ENCODE assay signal across 22 cellular contexts in the genomic region with DNA sequence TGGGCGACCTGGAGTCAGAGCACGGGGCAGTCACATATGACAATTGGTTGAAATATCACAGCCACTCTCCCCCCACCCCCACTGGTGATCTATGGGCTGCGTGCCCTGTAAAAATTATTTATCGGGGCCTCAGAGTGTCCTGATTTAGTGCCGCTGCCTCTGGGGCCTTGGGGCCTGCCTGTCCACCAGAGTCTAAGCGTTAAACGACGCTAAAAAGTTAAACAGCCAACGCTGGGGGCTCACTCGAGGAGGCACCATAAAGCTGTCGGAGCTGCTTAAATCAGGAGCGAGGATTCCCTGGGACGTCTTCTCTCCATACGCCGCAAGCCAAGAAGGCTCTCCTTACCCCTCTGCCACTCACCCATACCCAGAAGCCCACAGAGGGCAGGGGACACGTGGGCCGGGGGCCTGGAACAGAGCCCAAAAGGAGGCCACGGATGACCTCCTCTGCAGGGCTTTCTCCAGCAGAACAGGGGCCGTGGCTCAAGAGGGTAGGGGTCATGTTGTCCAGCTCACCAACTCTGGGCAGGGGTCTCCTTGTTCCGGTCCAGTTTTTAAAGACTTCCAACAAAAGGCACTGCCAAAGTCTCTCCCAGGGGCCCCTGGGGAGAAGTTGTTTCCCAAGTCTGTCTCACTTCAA.
"Had no signal": no experiment of that assay in that cellular context is flagged by ENCODE, and none has a peak within 500 bp of the region (broad histone marks: within the 10 kb centered on the region; RNA-seq: fewer than 3 reads in every experiment).

No MANE protein-coding gene starts in this region.

- ATAC-seq: left lung, mucosa of descending colon, psoas muscle had no signal

- H3K4me3 ChIP-seq: heart right ventricle, left lung, lower lobe of right lung, mucosa of descending colon, psoas muscle, upper lobe of right lung had no signal

- H3K9ac ChIP-seq: parathyroid adenoma had no signal

- H3K9me3 ChIP-seq: heart right ventricle, left lung, lower lobe of right lung, mucosa of descending colon, psoas muscle, upper lobe of right lung had no signal

- H3K36me3 ChIP-seq: brain microvascular endothelial cell, heart right ventricle, left lung, lower lobe of right lung, upper lobe of right lung had no signal

- DNase-seq: activated CD4-positive, alpha-beta T cell treated with anti-CD3 and anti-CD28 coated beads for 4 hours; activated CD4-positive, alpha-beta T cell treated with anti-CD3 and anti-CD28 coated beads, Interleukin-2, amount 50 U/mL, for 4 hours; activated CD8-positive, alpha-beta memory T cell treated with anti-CD3 and anti-CD28 coated beads for 24 hours; activated effector memory CD4-positive, alpha-beta T cell treated with anti-CD3 and anti-CD28 coated beads, Interleukin-2, amount 50 U/mL, for 16 hours; activated naive CD4-positive, alpha-beta T cell treated with anti-CD3 and anti-CD28 coated beads for 36 hours; activated naive CD8-positive, alpha-beta T cell treated with anti-CD3 and anti-CD28 coated beads for 36 hours; brain microvascular endothelial cell; cortex of kidney; foreskin melanocyte; heart right ventricle; kidney glomerular epithelial cell; left lung; mesendoderm; mucosa of descending colon; occipital lobe; psoas muscle; stimulated activated CD4-positive, alpha-beta T cell treated with anti-CD3 and anti-CD28 coated beads, Interleukin-2, amount 100 ng/mL, for 48 hours; stimulated activated naive CD4-positive, alpha-beta T cell treated with Interleukin-2 at 50 U/mL for 16 hours; T-helper 1 cell had no signal

- H3K4me1 ChIP-seq: left lung, lower lobe of right lung, parathyroid adenoma, psoas muscle, upper lobe of right lung had no signal

- H3K27me3 ChIP-seq: upper lobe of right lung had no signal
